Comparison of ENCODE assay signal across 9 cellular contexts in the genomic region with DNA sequence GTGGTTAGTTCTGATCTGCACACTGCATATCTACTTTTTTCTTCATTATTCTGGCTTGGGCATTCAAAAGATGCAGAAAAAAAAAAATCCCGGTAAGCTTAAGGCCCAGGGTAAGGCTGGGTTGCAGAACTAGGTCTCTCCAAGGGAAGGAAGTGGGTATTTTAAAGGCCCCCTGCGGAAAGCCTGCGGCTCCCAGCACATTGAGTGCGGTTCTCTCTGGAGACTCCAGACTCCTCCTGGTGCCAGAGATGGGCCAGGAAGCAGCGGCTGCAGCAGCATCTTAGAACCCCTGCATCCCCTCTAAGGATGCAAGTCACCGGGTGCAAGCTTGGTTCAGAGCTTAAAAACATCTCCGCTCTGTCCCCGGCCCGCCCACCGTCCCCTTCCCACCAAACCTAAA. TPM values are rescaled to one million over a fixed set of nuclear protein-coding genes. Genes with fewer than 3 reads are reported as not detected.
DNase-seq lines count a peak whose midpoint lies in the region; ATAC-seq and TF ChIP-seq lines count a peak whose summit lies in the region.
"Had no signal": no experiment of that assay in that cellular context is flagged by ENCODE, and none has a peak within 500 bp of the region (broad histone marks: within the 10 kb centered on the region; RNA-seq: fewer than 3 reads in every experiment).

No MANE protein-coding gene starts in this region.

- TF ChIP-seq CTCF in astrocyte of the cerebellum (IDR thresholded peaks at IDR 0.05; ENCODE audit: low read depth, low read length, missing control alignments) (no peak), left lung (IDR thresholded peaks at IDR 0.05) (no peak), transverse colon (IDR thresholded peaks at IDR 0.05) (no peak)

- H3K27me3 ChIP-seq in left lung (peaks cover 6 to 35% of the 10 kb centered on the region in 2 donors), transverse colon (peaks cover 16% of the 10 kb centered on the region)

- peak overlapping the region; percentile 28 for H3K4me3 ChIP-seq in astrocyte of the cerebellum (ENCODE audit: low read depth, low read length)
- H3K4me3 ChIP-seq in left lung: peak overlapping the region in 1 of 2 donors; percentile 35
- H3K4me3 ChIP-seq in transverse colon: peak overlapping the region in 3 of 4 donors; percentile 25 to 59 (median 40)

- H3K27ac ChIP-seq in left lung: no peak overlapping the region
- H3K27ac ChIP-seq in transverse colon: no peak overlapping the region

- no peak overlapping the region for H3K27ac Mint-ChIP-seq in activated naive CD4-positive, alpha-beta T cell treated with anti-CD3 and anti-CD28 coated beads, Interleukin-2, amount 50 U/mL, for 24 hours

- H3K4me1 ChIP-seq in left lung (peaks cover 0 to 14% of the 10 kb centered on the region in 2 donors), transverse colon (peaks cover 0 to 13% (median 2%) of the 10 kb centered on the region in 4 donors)

- H3K9me3 Mint-ChIP-seq in activated naive CD4-positive, alpha-beta T cell treated with anti-CD3 and anti-CD28 coated beads, Interleukin-2, amount 50 U/mL, for 24 hours: no peaks in the 10 kb centered on the region

- intact Hi-C loops in left lung (cut with DNase I) (no loop called here), transverse colon (cut with DNase I; ENCODE audit: low total_unique reads) (no loop called here)

- no peak for TF ChIP-seq EP300 in transverse colon (IDR thresholded peaks at IDR 0.05; ENCODE audit: low read depth)

- in situ Hi-C loops in astrocyte of the cerebellum (cut with HindIII; ENCODE audit: low sequenced_read_pairs): no loop called here
- in situ Hi-C loops in transverse colon (cut with MboI; ENCODE audit: low pct_ligation_motif_present in 1 of 4, low pct_unique_long_range_greater_than_20kb in 1 of 4, low sequenced_read_pairs in 3 of 4): no loop called here

- no peak for DNase-seq in activated naive CD4-positive, alpha-beta T cell treated with Interleukin-2 at 50 U/mL for 16 hours
- no peak for DNase-seq in astrocyte of the cerebellum (ENCODE audit: low read depth)
- no peak for DNase-seq in left lung
- no peak for DNase-seq in transverse colon
- DNase-seq in NAMALWA (ENCODE audit: low spot score): no peak
- DNase-seq in hepatic stellate cell (ENCODE audit: low spot score): no peak
- DNase-seq: NCI-H187 treated with DMSO at 0.1 percent for 48 hours had no signal

- 27 to 47% methylated on average over 4 to 10 of the region's 10 CpGs for WGBS in transverse colon (ENCODE audit: low coverage in 1 of 2), 2 donors

- ATAC-seq in left lung: peak; percentile 52
- no peak for ATAC-seq in HG03108 (IDR thresholded peaks at IDR 0.05; ENCODE audit: unreplicated experiment)

- no peaks in the 10 kb centered on the region for H3K9me3 ChIP-seq in left lung
- H3K9me3 ChIP-seq in transverse colon: no peaks in the 10 kb centered on the region

- H3K4me3 Mint-ChIP-seq in activated naive CD4-positive, alpha-beta T cell treated with anti-CD3 and anti-CD28 coated beads, Interleukin-2, amount 50 U/mL, for 24 hours: peak overlapping the region; percentile 79

- H3K27me3 Mint-ChIP-seq in activated naive CD4-positive, alpha-beta T cell treated with anti-CD3 and anti-CD28 coated beads, Interleukin-2, amount 50 U/mL, for 24 hours: peaks cover 21% of the 10 kb centered on the region

- no peak for TF ChIP-seq POLR2A in transverse colon (IDR thresholded peaks at IDR 0.05)

- H3K4me1 Mint-ChIP-seq in activated naive CD4-positive, alpha-beta T cell treated with anti-CD3 and anti-CD28 coated beads, Interleukin-2, amount 50 U/mL, for 24 hours: peaks cover 19% of the 10 kb centered on the region

- no peaks in the 10 kb centered on the region for H3K36me3 Mint-ChIP-seq in activated naive CD4-positive, alpha-beta T cell treated with anti-CD3 and anti-CD28 coated beads, Interleukin-2, amount 50 U/mL, for 24 hours

- H3K36me3 ChIP-seq in left lung (no peaks in the 10 kb centered on the region), transverse colon (no peaks in the 10 kb centered on the region)

RNA-seq across cellular contexts. Expression of gene TGIF1, which starts 49.5 kb away (rescaled TPM):
- total RNA-seq in left lung: 10 to 100 TPM; 42.6 to 60.0 TPM
- total RNA-seq in transverse colon: 100 to 1,000 TPM in 1 of 4 donors, 10 to 100 TPM in 3; 23.2 to 166 (median 53.3) TPM
